ENCODE assay signal across 9 cellular contexts in the genomic region with DNA sequence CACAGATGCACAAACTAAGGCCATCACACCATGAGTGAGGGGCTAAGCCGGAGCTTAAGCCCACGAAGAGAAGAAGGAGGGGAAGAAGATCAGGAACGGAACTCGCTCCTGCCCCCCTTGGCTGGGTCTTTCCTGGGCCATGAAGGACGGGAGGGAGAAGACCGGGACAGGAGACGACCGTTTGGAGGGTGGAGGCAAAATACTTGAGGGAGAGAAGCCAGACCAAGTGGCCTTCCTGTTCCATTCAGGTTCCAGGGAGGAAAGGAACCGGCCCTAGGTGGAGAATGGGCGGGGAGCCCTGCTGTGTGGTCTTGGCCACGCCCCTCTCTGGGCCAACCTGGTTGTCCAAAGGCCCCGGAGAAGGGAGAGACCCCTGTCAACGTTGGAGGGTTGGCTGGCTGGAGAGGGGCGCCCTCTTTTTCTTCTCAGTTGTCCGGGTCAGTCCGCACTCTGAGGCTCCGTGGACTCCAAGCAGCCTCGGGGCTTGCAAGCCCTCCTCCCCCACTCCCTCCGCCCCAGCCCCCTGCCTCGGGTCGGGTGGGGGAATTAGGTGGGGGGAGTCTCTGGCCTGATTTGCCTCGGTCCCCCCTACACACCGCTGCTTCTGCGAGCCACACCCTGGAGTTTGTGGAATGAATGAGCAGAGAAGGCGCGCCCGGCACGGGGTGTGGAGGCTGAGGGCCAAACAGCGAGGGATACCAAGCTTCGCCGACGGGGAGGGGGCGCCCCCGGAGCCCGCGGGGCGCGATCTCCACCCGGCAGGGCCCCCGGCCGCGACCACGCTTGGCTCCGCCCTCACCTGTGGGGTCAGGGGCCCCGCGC. TPM values are rescaled to one million over a fixed set of nuclear protein-coding genes. Genes with fewer than 3 reads are reported as not detected.
DNase-seq lines count a peak whose midpoint lies in the region; ATAC-seq and TF ChIP-seq lines count a peak whose summit lies in the region.
"Had no signal": no experiment of that assay in that cellular context is flagged by ENCODE, and none has a peak within 500 bp of the region (broad histone marks: within the 10 kb centered on the region; RNA-seq: fewer than 3 reads in every experiment).

No MANE protein-coding gene starts in this region.

- TF ChIP-seq POLR2A in tibial nerve (IDR thresholded peaks at IDR 0.05): no peak

- H3K27ac ChIP-seq in A673 (ENCODE audit: low read depth, low read length, poor library complexity, severe bottlenecking) (no peak overlapping the region), left lung (no peak overlapping the region), tibial nerve (no peak overlapping the region)

- no peak for DNase-seq in A673 (ENCODE audit: low spot score)
- DNase-seq in GM19240 (ENCODE audit: insufficient read length, low spot score): peak; percentile 0
- peak; percentile 25 to 26 for DNase-seq in activated T-cell treated with anti-CD3 and anti-CD28 coated beads, Interleukin-2, amount 50 U/mL, for 48 hours
- no peak for DNase-seq in left lung
- no peak for DNase-seq in effector CD8-positive, alpha-beta T cell (lab: John Stamatoyannopoulos, UW)
- no peak for DNase-seq in tibial nerve (ENCODE audit: low spot score in 2 of 2)
- no peak for DNase-seq in G401 (ENCODE audit: low spot score)

- in situ Hi-C loops in G401 (cut with HindIII; ENCODE audit: low sequenced_read_pairs): no loop called here

- H3K9me3 ChIP-seq in A673 (ENCODE audit: low read depth, low read length, poor library complexity, severe bottlenecking): no peaks in the 10 kb centered on the region
- H3K9me3 ChIP-seq in left lung: no peaks in the 10 kb centered on the region
- no peaks in the 10 kb centered on the region for H3K9me3 ChIP-seq in tibial nerve

- intact Hi-C loops in A673 (cut with micrococcal nuclease; ENCODE audit: unreplicated experiment): no loop called here
- intact Hi-C loops in left lung (cut with DNase I): no loop called here

- CTCF ChIA-PET in A673 (lab: Charles Lee): no interaction called here

- TF ChIP-seq CTCF in A673 (conservative IDR thresholded peaks at IDR 0.05; ENCODE audit: low read depth, low read length): no peak
- no peak for TF ChIP-seq CTCF in left lung (IDR thresholded peaks at IDR 0.05)
- no peak for TF ChIP-seq CTCF in tibial nerve (IDR thresholded peaks at IDR 0.05)

- H3K36me3 ChIP-seq in A673 (ENCODE audit: insufficient read depth, low read length, poor library complexity, severe bottlenecking): no peaks in the 10 kb centered on the region
- no peaks in the 10 kb centered on the region for H3K36me3 ChIP-seq in left lung
- H3K36me3 ChIP-seq in tibial nerve: no peaks in the 10 kb centered on the region

- H3K4me1 ChIP-seq in A673 (ENCODE audit: insufficient read depth, low read length, poor library complexity, severe bottlenecking) (no peaks in the 10 kb centered on the region), left lung (peaks cover 0 to 14% of the 10 kb centered on the region in 2 donors), tibial nerve (peaks cover 0 to 20% (median 10%) of the 10 kb centered on the region in 4 donors)

- H3K27me3 ChIP-seq in A673 (replicated peaks; ENCODE audit: insufficient read depth, low read depth, low read length, poor library complexity) (peaks cover 28% of the 10 kb centered on the region), left lung (peaks cover 24 to 79% of the 10 kb centered on the region in 2 donors), tibial nerve (peaks cover 0 to 41% of the 10 kb centered on the region in 2 donors)

- ATAC-seq in left lung: peak; percentile 70
- no peak for ATAC-seq in GM21515 (IDR thresholded peaks at IDR 0.05; ENCODE audit: unreplicated experiment)

- no peak for TF ChIP-seq EP300 in tibial nerve (IDR thresholded peaks at IDR 0.05)

- WGBS in tibial nerve, 2 donors: 8 to 13% methylated on average over 23 to 35 of the region's 46 CpGs

- no TSS peak for BruUV-seq in A673 (replicated peaks; lab: Mats Ljungman, UMichigan)

- POLR2A ChIA-PET in A673 (lab: Charles Lee; ENCODE audit: low non-redundant PET): no interaction called here

- H3K4me3 ChIP-seq in A673 (ENCODE audit: low read depth, low read length, poor library complexity, severe bottlenecking): peak overlapping the region; percentile 44
- peak overlapping the region; percentile 5 to 21 for H3K4me3 ChIP-seq in left lung
- peak overlapping the region in 2 of 4 donors; percentile 6 to 36 for H3K4me3 ChIP-seq in tibial nerve

RNA-seq across cellular contexts. Expression of a gene that starts 0.8 kb away (rescaled TPM):
- 0.06 and 0.17 TPM in 2 replicates for total RNA-seq in A673 (2021)
- total RNA-seq in left lung: 1 to 10 TPM in 1 of 2 donors, under 1 TPM in 1; 0.63 to 4.8 TPM
- total RNA-seq in tibial nerve: 1 to 10 TPM in 1 of 4 donors, under 1 TPM in 1, not detected in 2; 0.20 to 2.5 TPM
- total RNA-seq in G401 (2014; rRNA removed; shearing (Covaris generic)): 0.55 and 0.81 TPM in 2 replicates
- total RNA-seq: dermis microvascular lymphatic vessel endothelial cell had no signal

Comparison
In these comparisons a context has a peak if more than half of its experiments do, and no peak if none do; other contexts are left out.
1. DNase-seq: peak in GM19240 (single experiment) and activated T-cell treated with anti-CD3 and anti-CD28 coated beads, Interleukin-2, amount 50 U/mL, for 48 hours (2 of 2); none in A673 (single experiment), left lung (0 of 2), effector CD8-positive, alpha-beta T cell (single experiment), tibial nerve (0 of 2) and G401 (single experiment).